Comparison of ENCODE assay signal across 1 cellular context in the genomic region with DNA sequence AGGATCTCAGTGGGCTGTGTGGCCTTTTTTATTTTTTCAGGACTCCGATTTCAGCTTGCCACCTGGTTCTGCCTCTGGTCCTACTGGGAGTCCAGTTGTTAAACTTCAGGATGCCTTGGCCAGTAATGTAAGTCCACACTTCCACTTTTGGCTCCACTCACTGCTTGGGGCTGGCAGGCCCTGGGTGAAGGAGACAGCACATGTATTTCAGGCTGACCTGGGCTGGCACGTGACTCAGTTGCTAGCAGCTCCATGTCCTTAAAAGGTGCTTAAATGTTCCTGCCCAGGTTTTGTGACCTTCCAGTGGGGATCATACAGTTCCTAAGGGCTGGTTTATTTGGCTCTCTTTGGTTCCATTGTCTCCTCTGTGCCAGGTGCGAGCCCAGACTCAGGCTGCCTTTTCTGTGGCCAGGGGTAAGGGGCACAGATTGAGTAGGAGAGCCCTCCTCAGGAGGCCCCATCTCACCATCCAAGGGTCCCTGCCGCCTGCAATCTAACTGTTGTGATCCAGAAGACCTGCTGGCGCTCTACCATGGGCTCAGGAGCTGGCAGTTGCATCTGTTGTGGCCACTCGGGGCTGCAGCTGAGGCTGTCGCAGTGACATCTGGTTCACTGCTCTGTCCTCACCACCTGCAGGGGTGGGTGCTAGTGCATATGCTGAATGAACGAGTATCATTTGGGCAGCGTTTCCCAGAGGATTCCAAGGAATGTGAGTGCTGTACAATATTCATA.
TF ChIP-seq lines count a peak whose summit lies in the region.

No MANE protein-coding gene starts in this region.

TF ChIP-seq in H1, 55 proteins besides CTCF, POLR2A, EP300 and RAD21:
- no peak for TF ChIP-seq TCF12 (IDR thresholded peaks at IDR 0.05; ENCODE audit: low read depth, low read length)
- TF ChIP-seq, protein P1, sequence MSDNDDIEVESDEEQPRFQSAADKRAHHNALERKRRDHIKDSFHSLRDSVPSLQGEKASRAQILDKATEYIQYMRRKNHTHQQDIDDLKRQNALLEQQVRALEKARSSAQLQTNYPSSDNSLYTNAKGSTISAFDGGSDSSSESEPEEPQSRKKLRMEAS (IDR thresholded peaks at IDR 0.05) = no peak
- TF ChIP-seq KDM5A (IDR thresholded peaks at IDR 0.05; ENCODE audit: low read length) = no peak
- no peak for TF ChIP-seq KDM1A (IDR thresholded peaks at IDR 0.05; ENCODE audit: borderline replicate concordance, low read length)
- no peak for TF ChIP-seq RXRA (IDR thresholded peaks at IDR 0.05; ENCODE audit: insufficient read depth, low read depth, low read length)
- TF ChIP-seq SP2 (IDR thresholded peaks at IDR 0.05; ENCODE audit: low read length) = no peak
- TF ChIP-seq, protein P2, sequence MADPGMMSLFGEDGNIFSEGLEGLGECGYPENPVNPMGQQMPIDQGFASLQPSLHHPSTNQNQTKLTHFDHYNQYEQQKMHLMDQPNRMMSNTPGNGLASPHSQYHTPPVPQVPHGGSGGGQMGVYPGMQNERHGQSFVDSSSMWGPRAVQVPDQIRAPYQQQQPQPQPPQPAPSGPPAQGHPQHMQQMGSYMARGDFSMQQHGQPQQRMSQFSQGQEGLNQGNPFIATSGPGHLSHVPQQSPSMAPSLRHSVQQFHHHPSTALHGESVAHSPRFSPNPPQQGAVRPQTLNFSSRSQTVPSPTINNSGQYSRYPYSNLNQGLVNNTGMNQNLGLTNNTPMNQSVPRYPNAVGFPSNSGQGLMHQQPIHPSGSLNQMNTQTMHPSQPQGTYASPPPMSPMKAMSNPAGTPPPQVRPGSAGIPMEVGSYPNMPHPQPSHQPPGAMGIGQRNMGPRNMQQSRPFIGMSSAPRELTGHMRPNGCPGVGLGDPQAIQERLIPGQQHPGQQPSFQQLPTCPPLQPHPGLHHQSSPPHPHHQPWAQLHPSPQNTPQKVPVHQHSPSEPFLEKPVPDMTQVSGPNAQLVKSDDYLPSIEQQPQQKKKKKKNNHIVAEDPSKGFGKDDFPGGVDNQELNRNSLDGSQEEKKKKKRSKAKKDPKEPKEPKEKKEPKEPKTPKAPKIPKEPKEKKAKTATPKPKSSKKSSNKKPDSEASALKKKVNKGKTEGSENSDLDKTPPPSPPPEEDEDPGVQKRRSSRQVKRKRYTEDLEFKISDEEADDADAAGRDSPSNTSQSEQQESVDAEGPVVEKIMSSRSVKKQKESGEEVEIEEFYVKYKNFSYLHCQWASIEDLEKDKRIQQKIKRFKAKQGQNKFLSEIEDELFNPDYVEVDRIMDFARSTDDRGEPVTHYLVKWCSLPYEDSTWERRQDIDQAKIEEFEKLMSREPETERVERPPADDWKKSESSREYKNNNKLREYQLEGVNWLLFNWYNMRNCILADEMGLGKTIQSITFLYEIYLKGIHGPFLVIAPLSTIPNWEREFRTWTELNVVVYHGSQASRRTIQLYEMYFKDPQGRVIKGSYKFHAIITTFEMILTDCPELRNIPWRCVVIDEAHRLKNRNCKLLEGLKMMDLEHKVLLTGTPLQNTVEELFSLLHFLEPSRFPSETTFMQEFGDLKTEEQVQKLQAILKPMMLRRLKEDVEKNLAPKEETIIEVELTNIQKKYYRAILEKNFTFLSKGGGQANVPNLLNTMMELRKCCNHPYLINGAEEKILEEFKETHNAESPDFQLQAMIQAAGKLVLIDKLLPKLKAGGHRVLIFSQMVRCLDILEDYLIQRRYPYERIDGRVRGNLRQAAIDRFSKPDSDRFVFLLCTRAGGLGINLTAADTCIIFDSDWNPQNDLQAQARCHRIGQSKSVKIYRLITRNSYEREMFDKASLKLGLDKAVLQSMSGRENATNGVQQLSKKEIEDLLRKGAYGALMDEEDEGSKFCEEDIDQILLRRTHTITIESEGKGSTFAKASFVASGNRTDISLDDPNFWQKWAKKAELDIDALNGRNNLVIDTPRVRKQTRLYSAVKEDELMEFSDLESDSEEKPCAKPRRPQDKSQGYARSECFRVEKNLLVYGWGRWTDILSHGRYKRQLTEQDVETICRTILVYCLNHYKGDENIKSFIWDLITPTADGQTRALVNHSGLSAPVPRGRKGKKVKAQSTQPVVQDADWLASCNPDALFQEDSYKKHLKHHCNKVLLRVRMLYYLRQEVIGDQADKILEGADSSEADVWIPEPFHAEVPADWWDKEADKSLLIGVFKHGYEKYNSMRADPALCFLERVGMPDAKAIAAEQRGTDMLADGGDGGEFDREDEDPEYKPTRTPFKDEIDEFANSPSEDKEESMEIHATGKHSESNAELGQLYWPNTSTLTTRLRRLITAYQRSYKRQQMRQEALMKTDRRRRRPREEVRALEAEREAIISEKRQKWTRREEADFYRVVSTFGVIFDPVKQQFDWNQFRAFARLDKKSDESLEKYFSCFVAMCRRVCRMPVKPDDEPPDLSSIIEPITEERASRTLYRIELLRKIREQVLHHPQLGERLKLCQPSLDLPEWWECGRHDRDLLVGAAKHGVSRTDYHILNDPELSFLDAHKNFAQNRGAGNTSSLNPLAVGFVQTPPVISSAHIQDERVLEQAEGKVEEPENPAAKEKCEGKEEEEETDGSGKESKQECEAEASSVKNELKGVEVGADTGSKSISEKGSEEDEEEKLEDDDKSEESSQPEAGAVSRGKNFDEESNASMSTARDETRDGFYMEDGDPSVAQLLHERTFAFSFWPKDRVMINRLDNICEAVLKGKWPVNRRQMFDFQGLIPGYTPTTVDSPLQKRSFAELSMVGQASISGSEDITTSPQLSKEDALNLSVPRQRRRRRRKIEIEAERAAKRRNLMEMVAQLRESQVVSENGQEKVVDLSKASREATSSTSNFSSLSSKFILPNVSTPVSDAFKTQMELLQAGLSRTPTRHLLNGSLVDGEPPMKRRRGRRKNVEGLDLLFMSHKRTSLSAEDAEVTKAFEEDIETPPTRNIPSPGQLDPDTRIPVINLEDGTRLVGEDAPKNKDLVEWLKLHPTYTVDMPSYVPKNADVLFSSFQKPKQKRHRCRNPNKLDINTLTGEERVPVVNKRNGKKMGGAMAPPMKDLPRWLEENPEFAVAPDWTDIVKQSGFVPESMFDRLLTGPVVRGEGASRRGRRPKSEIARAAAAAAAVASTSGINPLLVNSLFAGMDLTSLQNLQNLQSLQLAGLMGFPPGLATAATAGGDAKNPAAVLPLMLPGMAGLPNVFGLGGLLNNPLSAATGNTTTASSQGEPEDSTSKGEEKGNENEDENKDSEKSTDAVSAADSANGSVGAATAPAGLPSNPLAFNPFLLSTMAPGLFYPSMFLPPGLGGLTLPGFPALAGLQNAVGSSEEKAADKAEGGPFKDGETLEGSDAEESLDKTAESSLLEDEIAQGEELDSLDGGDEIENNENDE (IDR thresholded peaks at IDR 0.05; ENCODE audit: insufficient replicate concordance, low read length) = no peak
- no peak for TF ChIP-seq SRF (IDR thresholded peaks at IDR 0.05; ENCODE audit: low read depth, low read length)
- no peak for TF ChIP-seq ASH2L (IDR thresholded peaks at IDR 0.05; ENCODE audit: low read length)
- no peak for TF ChIP-seq SIRT6 (IDR thresholded peaks at IDR 0.05; ENCODE audit: low read length)
- no peak for TF ChIP-seq NANOG (IDR thresholded peaks at IDR 0.05; ENCODE audit: insufficient read depth, low read depth, low read length, poor library complexity, severe bottlenecking)
- no peak for TF ChIP-seq GABPA (IDR thresholded peaks at IDR 0.05; ENCODE audit: borderline replicate concordance, insufficient read depth, low read length)
- TF ChIP-seq CTBP2 (IDR thresholded peaks at IDR 0.05; ENCODE audit: borderline replicate concordance, insufficient read depth, insufficient read length, low read length) = no peak
- TF ChIP-seq KDM4A (IDR thresholded peaks at IDR 0.05; ENCODE audit: low read depth, low read length, severe bottlenecking) = no peak
- no peak for TF ChIP-seq SP1 (IDR thresholded peaks at IDR 0.05; ENCODE audit: low read depth, low read length)
- TF ChIP-seq CBX8 (IDR thresholded peaks at IDR 0.05; ENCODE audit: borderline replicate concordance, low read depth, low read length) = no peak
- TF ChIP-seq SIN3A (conservative IDR thresholded peaks at IDR 0.05 in 1 of 2, IDR thresholded peaks at IDR 0.05 in 1 of 2; ENCODE audit: low read depth in 1 of 2, low read length in 2 of 2) = no peak
- TF ChIP-seq GTF2F1 (IDR thresholded peaks at IDR 0.05; ENCODE audit: borderline replicate concordance, low read depth, low read length) = no peak
- no peak for TF ChIP-seq NRF1 (IDR thresholded peaks at IDR 0.05; ENCODE audit: low read depth, low read length)
- TF ChIP-seq, protein P3, sequence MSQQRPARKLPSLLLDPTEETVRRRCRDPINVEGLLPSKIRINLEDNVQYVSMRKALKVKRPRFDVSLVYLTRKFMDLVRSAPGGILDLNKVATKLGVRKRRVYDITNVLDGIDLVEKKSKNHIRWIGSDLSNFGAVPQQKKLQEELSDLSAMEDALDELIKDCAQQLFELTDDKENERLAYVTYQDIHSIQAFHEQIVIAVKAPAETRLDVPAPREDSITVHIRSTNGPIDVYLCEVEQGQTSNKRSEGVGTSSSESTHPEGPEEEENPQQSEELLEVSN (IDR thresholded peaks at IDR 0.05) = no peak
